Comparison of ENCODE assay signal across 8 cellular contexts in the genomic region with DNA sequence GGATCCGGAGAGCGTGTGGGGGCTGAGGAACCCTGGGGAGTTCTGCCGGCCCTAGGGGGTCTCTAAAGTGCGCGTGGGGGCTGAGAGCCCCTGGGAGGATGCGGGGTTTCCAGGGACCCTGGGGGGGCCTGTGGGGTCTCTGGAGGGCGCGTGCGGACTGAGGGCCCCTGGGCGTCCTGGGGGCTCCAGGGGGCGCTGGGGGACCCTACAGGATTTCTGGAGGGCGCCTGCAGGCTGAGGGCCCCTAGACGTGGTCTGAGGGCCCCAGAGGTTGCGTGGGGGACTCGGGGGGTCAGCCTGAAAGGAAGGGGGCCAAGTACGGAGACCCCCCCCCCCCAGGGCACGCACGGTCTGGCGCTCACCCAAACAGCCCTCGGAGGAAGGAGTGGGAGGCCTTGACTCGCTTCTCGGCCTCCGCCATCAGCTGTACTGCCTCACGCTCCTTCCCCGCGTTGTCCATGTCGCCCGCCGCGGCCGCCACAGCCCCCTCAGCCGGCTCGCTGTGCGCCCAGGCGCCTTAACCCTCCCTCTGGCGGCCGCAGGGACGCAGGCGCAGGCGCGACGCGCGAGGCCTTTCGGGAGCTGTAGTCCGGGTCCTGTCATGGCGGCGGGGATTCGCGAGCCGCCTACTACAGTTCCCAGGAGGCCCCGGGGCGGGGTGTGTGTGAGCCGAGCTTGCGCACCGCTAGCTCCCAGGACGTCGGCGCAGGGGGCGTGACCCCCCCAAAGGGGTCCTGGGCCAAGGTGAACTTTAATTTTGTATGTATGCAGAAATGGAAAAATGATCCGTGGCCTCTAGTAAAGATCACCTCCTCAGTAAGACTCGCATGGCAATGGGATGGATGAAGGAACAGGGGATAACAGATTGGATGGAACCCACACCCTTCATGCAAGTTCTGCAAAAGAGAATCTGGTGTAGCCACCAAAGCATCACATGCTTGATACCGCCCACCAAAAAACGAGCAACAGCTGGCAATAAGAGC. TPM values are rescaled to one million over a fixed set of nuclear protein-coding genes. Genes with fewer than 3 reads are reported as not detected.
A peak's percentile ranks its signal among the peaks of the same experiment; 100 is the strongest.
DNase-seq lines count a peak whose midpoint lies in the region; ATAC-seq and TF ChIP-seq lines count a peak whose summit lies in the region.

NAPB (minus strand) TSS at position 546 of the 983 bp plus-strand sequence; CDS start at position 460, 86 bp downstream.

- no peaks in the 10 kb centered on the region for H3F3A ChIP-seq in neural cell (ENCODE audit: insufficient read depth, low read length, poor library complexity, severe bottlenecking)

- no peaks in the 10 kb centered on the region for H3K9me2 ChIP-seq in neural cell (ENCODE audit: insufficient read depth, low read length)

- ATAC-seq in stimulated activated naive CD8-positive, alpha-beta T cell treated with anti-CD3 and anti-CD28 coated beads, Interleukin-15, amount 100 ng/mL, for 72 hours, result peak; percentile 98

- no peaks in the 10 kb centered on the region for H3K9me3 Mint-ChIP-seq in stimulated activated naive CD8-positive, alpha-beta T cell treated with anti-CD3 and anti-CD28 coated beads, Interleukin-15, amount 100 ng/mL, for 72 hours

- peaks cover 16% of the 10 kb centered on the region for H3K79me2 ChIP-seq in neural cell (replicated peaks; ENCODE audit: insufficient read depth, low read length)

- H3K27ac ChIP-seq in neural cell (ENCODE audit: low read length), result peak within 1 kb of the TSS; percentile 55

- peak; percentile 53 for TF ChIP-seq CTCF in neural cell (IDR thresholded peaks at IDR 0.05; ENCODE audit: poor library complexity, severe bottlenecking)

- no peaks in the 10 kb centered on the region for H4K20me1 ChIP-seq in neural cell (ENCODE audit: insufficient read depth)

- peak within 1 kb of the TSS; percentile 97 to 98 for H3K4me3 Mint-ChIP-seq in stimulated activated naive CD8-positive, alpha-beta T cell treated with anti-CD3 and anti-CD28 coated beads, Interleukin-15, amount 100 ng/mL, for 72 hours

- DNase-seq in GF-D8 (lab: John Stamatoyannopoulos, UW), result peak; percentile 72
- DNase-seq in HCEC 1CT, result peak; percentile 90
- DNase-seq in MG63, result peak; percentile 88
- peak; percentile 95 to 99 for DNase-seq in SHP77 (lab: John Stamatoyannopoulos, UW)
- peak; percentile 98 for DNase-seq in activated effector memory CD4-positive, alpha-beta T cell treated with anti-CD3 and anti-CD28 coated beads, Interleukin-2, amount 50 U/mL, for 16 hours
- peak; percentile 77 for DNase-seq in fibroblast of the conjunctiva (ENCODE audit: low read depth)
- DNase-seq in stimulated activated naive CD8-positive, alpha-beta T cell treated with anti-CD3 and anti-CD28 coated beads, Interleukin-15, amount 100 ng/mL, for 72 hours, result peak; percentile 90 to 94

- peak within 1 kb of the TSS; percentile 53 for H2AFZ ChIP-seq in neural cell (ENCODE audit: low read depth, low read length)

- H3K4me1 Mint-ChIP-seq in stimulated activated naive CD8-positive, alpha-beta T cell treated with anti-CD3 and anti-CD28 coated beads, Interleukin-15, amount 100 ng/mL, for 72 hours, result peaks cover 40% of the 10 kb centered on the region

- peak within 1 kb of the TSS; percentile 90 for H3K4me2 ChIP-seq in neural cell (ENCODE audit: low read length)

- H3K27ac Mint-ChIP-seq in stimulated activated naive CD8-positive, alpha-beta T cell treated with anti-CD3 and anti-CD28 coated beads, Interleukin-15, amount 100 ng/mL, for 72 hours, result peak within 1 kb of the TSS; percentile 92 to 97

- TF ChIP-seq RAD21 in neural cell (conservative IDR thresholded peaks at IDR 0.05), result peak; percentile 38

- H3K9me3 ChIP-seq in MG63 (no peaks in the 10 kb centered on the region), neural cell (ENCODE audit: low read length) (no peaks in the 10 kb centered on the region)

- no peaks in the 10 kb centered on the region for H3K27me3 ChIP-seq in MG63
- no peaks in the 10 kb centered on the region for H3K27me3 ChIP-seq in neural cell (ENCODE audit: insufficient read depth, low read depth, low read length)

- no peaks in the 10 kb centered on the region for H3K36me3 ChIP-seq in MG63
- H3K36me3 ChIP-seq in neural cell (ENCODE audit: insufficient read depth, low read length), result no peaks in the 10 kb centered on the region

- H3K9ac ChIP-seq in neural cell (ENCODE audit: low read length), result peak within 1 kb of the TSS; percentile 82

- no peak for TF ChIP-seq EP300 in neural cell (conservative IDR thresholded peaks at IDR 0.05; ENCODE audit: poor library complexity, severe bottlenecking)

- H3K4me3 ChIP-seq in MG63, result peak within 1 kb of the TSS; percentile 73
- peak within 1 kb of the TSS; percentile 97 for H3K4me3 ChIP-seq in neural cell (ENCODE audit: low read length)

- H3K27me3 Mint-ChIP-seq in stimulated activated naive CD8-positive, alpha-beta T cell treated with anti-CD3 and anti-CD28 coated beads, Interleukin-15, amount 100 ng/mL, for 72 hours, result no peaks in the 10 kb centered on the region

TF ChIP-seq in neural cell, 6 proteins besides CTCF, POLR2A, EP300 and RAD21:
- TF ChIP-seq MXI1 (conservative IDR thresholded peaks at IDR 0.05; ENCODE audit: poor library complexity, severe bottlenecking) (peak; percentile 56), TAF1 (IDR thresholded peaks at IDR 0.05; ENCODE audit: low read depth) (peak; percentile 60), POLR2AphosphoS5 (IDR thresholded peaks at IDR 0.05) (peak; percentile 79), EZH2 (IDR thresholded peaks at IDR 0.05; ENCODE audit: borderline replicate concordance, insufficient read depth, low read length, poor library complexity, severe bottlenecking) (no peak), SMC3 (conservative IDR thresholded peaks at IDR 0.05; ENCODE audit: poor library complexity) (no peak)
- TF ChIP-seq, protein P1, sequence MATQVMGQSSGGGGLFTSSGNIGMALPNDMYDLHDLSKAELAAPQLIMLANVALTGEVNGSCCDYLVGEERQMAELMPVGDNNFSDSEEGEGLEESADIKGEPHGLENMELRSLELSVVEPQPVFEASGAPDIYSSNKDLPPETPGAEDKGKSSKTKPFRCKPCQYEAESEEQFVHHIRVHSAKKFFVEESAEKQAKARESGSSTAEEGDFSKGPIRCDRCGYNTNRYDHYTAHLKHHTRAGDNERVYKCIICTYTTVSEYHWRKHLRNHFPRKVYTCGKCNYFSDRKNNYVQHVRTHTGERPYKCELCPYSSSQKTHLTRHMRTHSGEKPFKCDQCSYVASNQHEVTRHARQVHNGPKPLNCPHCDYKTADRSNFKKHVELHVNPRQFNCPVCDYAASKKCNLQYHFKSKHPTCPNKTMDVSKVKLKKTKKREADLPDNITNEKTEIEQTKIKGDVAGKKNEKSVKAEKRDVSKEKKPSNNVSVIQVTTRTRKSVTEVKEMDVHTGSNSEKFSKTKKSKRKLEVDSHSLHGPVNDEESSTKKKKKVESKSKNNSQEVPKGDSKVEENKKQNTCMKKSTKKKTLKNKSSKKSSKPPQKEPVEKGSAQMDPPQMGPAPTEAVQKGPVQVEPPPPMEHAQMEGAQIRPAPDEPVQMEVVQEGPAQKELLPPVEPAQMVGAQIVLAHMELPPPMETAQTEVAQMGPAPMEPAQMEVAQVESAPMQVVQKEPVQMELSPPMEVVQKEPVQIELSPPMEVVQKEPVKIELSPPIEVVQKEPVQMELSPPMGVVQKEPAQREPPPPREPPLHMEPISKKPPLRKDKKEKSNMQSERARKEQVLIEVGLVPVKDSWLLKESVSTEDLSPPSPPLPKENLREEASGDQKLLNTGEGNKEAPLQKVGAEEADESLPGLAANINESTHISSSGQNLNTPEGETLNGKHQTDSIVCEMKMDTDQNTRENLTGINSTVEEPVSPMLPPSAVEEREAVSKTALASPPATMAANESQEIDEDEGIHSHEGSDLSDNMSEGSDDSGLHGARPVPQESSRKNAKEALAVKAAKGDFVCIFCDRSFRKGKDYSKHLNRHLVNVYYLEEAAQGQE (IDR thresholded peaks at IDR 0.05; ENCODE audit: borderline replicate concordance), result no peak
TF ChIP-seq in neural cell: peak in this region for 3.

RNA-seq across cellular contexts. Expression of gene NAPB, which starts in this region (rescaled TPM):
- 0.82 and 2.6 TPM in 2 replicates for total RNA-seq in MG63 (2014; rRNA removed; shearing (Covaris generic); ENCODE audit: low replicate concordance)
- polyA plus RNA-seq in neural cell, result 126 and 133 TPM in 2 replicates
- 106 and 124 TPM in 2 replicates for polyA minus RNA-seq in neural cell

Comparison
In these comparisons a context has a peak if more than half of its experiments do, and no peak if none do; other contexts are left out.
1. Peak in every context shown above with its lines: DNase-seq, ATAC-seq, H3K4me3 ChIP-seq and H3K27ac ChIP-seq.